Comparison of ENCODE assay signal across 18 cellular contexts in the genomic region with DNA sequence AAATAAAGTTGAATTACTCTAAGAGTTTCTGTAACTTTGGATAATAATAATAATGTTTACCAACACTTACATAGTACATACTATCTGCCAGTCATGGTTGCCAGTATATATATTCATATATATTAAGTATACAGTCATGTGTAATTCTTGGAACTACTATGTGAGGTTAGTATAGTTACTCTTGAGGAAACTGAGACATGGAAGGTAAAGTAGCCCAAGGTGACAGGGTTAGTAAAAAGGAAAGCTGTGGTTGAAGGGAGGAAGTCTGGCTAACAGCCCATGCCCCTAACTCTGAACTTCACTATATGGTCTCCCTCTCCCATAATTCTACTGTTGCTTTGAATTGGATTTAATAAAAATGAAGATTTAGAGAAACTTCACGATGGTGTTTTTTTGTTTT.
DNase-seq lines count a peak whose midpoint lies in the region; ATAC-seq and TF ChIP-seq lines count a peak whose summit lies in the region.
"Had no signal": no experiment of that assay in that cellular context is flagged by ENCODE, and none has a peak within 500 bp of the region (broad histone marks: within the 10 kb centered on the region; RNA-seq: fewer than 3 reads in every experiment).

No MANE protein-coding gene starts in this region.

- H3K4me3 ChIP-seq in OCI-LY3 (ENCODE audit: low read length) (no peak overlapping the region), WERI-Rb-1 (ENCODE audit: low read depth, low read length) (no peak overlapping the region)
- H3K4me3 ChIP-seq: body of pancreas had no signal

- TF ChIP-seq CTCF in OCI-LY3 (IDR thresholded peaks at IDR 0.05; ENCODE audit: low read depth, low read length) (no peak), WERI-Rb-1 (IDR thresholded peaks at IDR 0.05; ENCODE audit: low read depth, low read length) (no peak)

- H3K9me3 ChIP-seq in OCI-LY3 (ENCODE audit: insufficient read depth, low read length): 0 out of 2 replicates have a peak, but pooled peaks cover 5% of the 10 kb centered on the region
- H3K9me3 ChIP-seq in WERI-Rb-1 (ENCODE audit: severe bottlenecking): no peaks in the 10 kb centered on the region
- H3K9me3 ChIP-seq: body of pancreas had no signal

- no peak overlapping the region for H3K9ac ChIP-seq in OCI-LY3 (ENCODE audit: low read length)

- H3K27ac ChIP-seq in OCI-LY3 (ENCODE audit: low read length) (no peak overlapping the region), WERI-Rb-1 (no peak overlapping the region)
- H3K27ac ChIP-seq: body of pancreas had no signal

- H2AFZ ChIP-seq in OCI-LY3 (ENCODE audit: low read depth, low read length): no peak overlapping the region

- no peak for DNase-seq in NCI-H69 (lab: John Stamatoyannopoulos, UW)
- DNase-seq in middle frontal gyrus (ENCODE audit: extremely low spot score, low spot score): no peak
- no peak for DNase-seq in GF-D8 (lab: John Stamatoyannopoulos, UW)
- DNase-seq in WERI-Rb-1: no peak
- DNase-seq: activated naive CD4-positive, alpha-beta T cell treated with Interleukin-2 at 50 U/mL for 16 hours; AML-193; body of pancreas; cortex of kidney; foreskin melanocyte; Karpas-422; left ventricle myocardium superior; NCI-H1417; NCI-H2227 treated with DMSO at 0.1 percent for 48 hours; RPMI8226 had no signal

- ATAC-seq in GM18499 (IDR thresholded peaks at IDR 0.05; ENCODE audit: insufficient read depth, unreplicated experiment): peak; percentile 41
- ATAC-seq in GM19043 (IDR thresholded peaks at IDR 0.05; ENCODE audit: low read depth, unreplicated experiment): peak; percentile 43
- ATAC-seq in HG02798 (IDR thresholded peaks at IDR 0.05; ENCODE audit: poor library complexity, unreplicated experiment): peak; percentile 34
- ATAC-seq: body of pancreas, left ventricle myocardium superior had no signal

- peaks cover 13% of the 10 kb centered on the region for H4K20me1 ChIP-seq in OCI-LY3 (ENCODE audit: insufficient read depth, low read length)

- H3K36me3 ChIP-seq in OCI-LY3 (replicated peaks; ENCODE audit: low read depth, low read length) (peaks cover 19% of the 10 kb centered on the region), WERI-Rb-1 (no peaks in the 10 kb centered on the region; the same call in 1 of the 2 replicates)

- H3K27me3 ChIP-seq in OCI-LY3 (ENCODE audit: low read depth, low read length) (peaks cover 7% of the 10 kb centered on the region), WERI-Rb-1 (ENCODE audit: insufficient read depth, low read depth, severe bottlenecking) (no peaks in the 10 kb centered on the region)
- H3K27me3 ChIP-seq: body of pancreas had no signal

- H3K4me1 ChIP-seq in OCI-LY3 (ENCODE audit: low read length): peaks cover 38% of the 10 kb centered on the region
- H3K4me1 ChIP-seq: body of pancreas had no signal

- peak overlapping the region; percentile 51 for H3K4me2 ChIP-seq in OCI-LY3 (ENCODE audit: low read length)

- no peaks in the 10 kb centered on the region for H3K79me2 ChIP-seq in OCI-LY3 (ENCODE audit: low read length)
